In genomic region chr15:70051948-70052633, GRCh38 we compare ENCODE assay signal across 13 cellular contexts.
"Had no signal": no experiment of that assay in that cellular context is flagged by ENCODE, and none has a peak within 500 bp of the region (broad histone marks: within the 10 kb centered on the region; RNA-seq: fewer than 3 reads in every experiment).

No MANE protein-coding gene starts in this region.

- H3K4me1 ChIP-seq: breast epithelium, psoas muscle, right lobe of liver had no signal

- H3K9me3 ChIP-seq: breast epithelium, psoas muscle, right lobe of liver had no signal

- H3K4me2 ChIP-seq: hepatocyte had no signal

- DNase-seq: activated CD4-positive, alpha-beta memory T cell treated with anti-CD3 and anti-CD28 coated beads for 36 hours; anterior cingulate cortex; kidney; left ventricle myocardium superior; psoas muscle; stimulated activated CD4-positive, alpha-beta T cell treated with anti-CD3 and anti-CD28 coated beads, Interleukin-2, amount 100 ng/mL, for 48 hours; stimulated activated naive CD8-positive, alpha-beta T cell treated with anti-CD3 and anti-CD28 coated beads, Interleukin-15, Interleukin-2, amounts not matched to agents 100 U/mL and 50 U/mL, for 24 hours had no signal

- H3K27ac ChIP-seq: breast epithelium, hepatocyte, psoas muscle, right lobe of liver had no signal

- H2AFZ ChIP-seq: hepatocyte had no signal

- H3K27me3 ChIP-seq: breast epithelium, hepatocyte, right lobe of liver had no signal

- H3K79me2 ChIP-seq: hepatocyte had no signal

- ATAC-seq: activated naive CD4-positive, alpha-beta T cell treated with anti-CD3 and anti-CD28 coated beads, Interleukin-2, amount 50 U/mL, for 72 hours; activated T-helper 17 cell treated with anti-CD3 and anti-CD28 coated beads, Interleukin-2, amount 50 U/mL, for 72 hours; left ventricle myocardium superior; psoas muscle; right lobe of liver; stimulated activated naive CD8-positive, alpha-beta T cell treated with anti-CD3 and anti-CD28 coated beads, Interleukin-15, Interleukin-2, amounts not matched to agents 100 U/mL and 50 U/mL, for 24 hours had no signal

- H3K4me3 ChIP-seq: breast epithelium, dorsolateral prefrontal cortex, hepatocyte, psoas muscle, right lobe of liver had no signal
